Comparison of ENCODE assay signal across 19 cellular contexts in the genomic region with DNA sequence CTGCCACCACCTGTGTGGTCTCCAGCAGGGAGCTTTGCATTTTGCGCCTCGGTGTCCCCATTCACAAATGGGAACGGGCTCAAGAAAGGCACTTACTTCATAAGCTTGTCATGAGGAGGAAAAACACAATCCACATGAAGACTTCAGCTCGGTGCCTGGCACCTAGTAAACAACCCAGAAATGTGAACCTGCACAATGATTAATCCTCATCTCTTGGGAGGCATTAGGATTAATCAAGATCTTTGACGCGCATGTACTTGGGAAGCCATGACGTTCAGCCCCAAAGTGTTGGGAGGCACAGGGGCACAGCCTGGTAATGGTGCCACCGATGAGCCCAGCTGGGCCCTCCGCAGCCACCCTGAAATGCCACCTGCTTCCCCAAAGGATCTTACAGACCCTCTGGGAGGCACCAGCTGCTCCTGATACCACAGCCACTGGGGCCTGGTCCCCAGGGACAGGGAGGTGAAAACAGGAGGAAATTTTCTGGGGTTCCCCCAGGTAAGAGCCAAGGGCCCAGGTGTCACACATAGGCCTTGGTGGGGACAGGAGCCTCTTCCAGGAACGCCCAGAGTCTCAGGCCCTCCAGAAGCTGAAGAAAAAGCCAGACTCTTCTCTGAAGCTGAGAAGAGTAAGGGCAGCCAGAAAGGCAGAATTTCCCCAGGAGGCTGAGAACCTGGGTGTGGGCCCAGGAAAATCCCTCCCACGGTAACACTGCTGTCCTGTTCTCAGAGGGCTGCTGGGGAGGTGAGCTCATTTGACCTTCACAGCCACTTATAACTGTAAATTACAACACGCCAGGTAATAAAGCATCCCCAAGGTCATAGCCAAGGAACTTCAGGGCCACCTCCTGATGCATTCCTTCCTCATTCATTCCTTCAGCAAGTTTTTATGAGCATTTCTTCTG.
DNase-seq lines count a peak whose midpoint lies in the region; ATAC-seq and TF ChIP-seq lines count a peak whose summit lies in the region.
"Had no signal": no experiment of that assay in that cellular context is flagged by ENCODE, and none has a peak within 500 bp of the region (broad histone marks: within the 10 kb centered on the region; RNA-seq: fewer than 3 reads in every experiment).

No MANE protein-coding gene starts in this region.

- no peaks in the 10 kb centered on the region for H3K36me3 ChIP-seq in RWPE2 (ENCODE audit: low read depth)
- H3K36me3 ChIP-seq: adrenal gland, gastroesophageal sphincter, right lobe of liver, upper lobe of right lung had no signal

- no peak overlapping the region for H3K4me3 ChIP-seq in RWPE2 (ENCODE audit: severe bottlenecking)
- H3K4me3 ChIP-seq: A549, adrenal gland, gastroesophageal sphincter, right lobe of liver, upper lobe of right lung had no signal

- no peak for ATAC-seq in RWPE2 (ENCODE audit: low read depth)
- ATAC-seq in omental fat pad (ENCODE audit: low FRiP score): peak; percentile 21
- ATAC-seq in HG03378 (IDR thresholded peaks at IDR 0.05; ENCODE audit: unreplicated experiment): no peak
- ATAC-seq: A549; CD8-positive, alpha-beta T cell; gastroesophageal sphincter; natural killer cell treated with Interleukin-12 subunit alpha and Interleukin-12 subunit beta and Interleukin-15 and Interleukin-18, amount 100 ng/mL, for 72 hours; right lobe of liver; upper lobe of right lung had no signal

- H3K36me3 Mint-ChIP-seq in activated CD4-positive, alpha-beta memory T cell treated with anti-CD3 and anti-CD28 coated beads for 36 hours: no peaks in the 10 kb centered on the region
- H3K36me3 Mint-ChIP-seq in activated CD4-positive, alpha-beta memory T cell treated with anti-CD3 and anti-CD28 coated beads, Interleukin-2, amount 10 ng/mL, durations not matched to agents 7 days and 5 days (ENCODE audit: low read depth): no peaks in the 10 kb centered on the region
- H3K36me3 Mint-ChIP-seq: CD8-positive, alpha-beta T cell; natural killer cell treated with Interleukin-12 subunit alpha and Interleukin-12 subunit beta and Interleukin-15 and Interleukin-18, amount 100 ng/mL, for 72 hours had no signal

- no peaks in the 10 kb centered on the region for H3K27me3 ChIP-seq in RWPE2 (ENCODE audit: insufficient read depth, poor library complexity, severe bottlenecking)
- H3K27me3 ChIP-seq: adrenal gland, gastroesophageal sphincter, right lobe of liver, upper lobe of right lung had no signal

- H3K4me1 ChIP-seq in RWPE2 (ENCODE audit: insufficient read depth, poor library complexity, severe bottlenecking): peaks cover 24% of the 10 kb centered on the region
- H3K4me1 ChIP-seq: right lobe of liver had no signal

- no peaks in the 10 kb centered on the region for H3K9me3 Mint-ChIP-seq in activated CD4-positive, alpha-beta memory T cell treated with anti-CD3 and anti-CD28 coated beads for 36 hours
- no peaks in the 10 kb centered on the region for H3K9me3 Mint-ChIP-seq in activated CD4-positive, alpha-beta memory T cell treated with anti-CD3 and anti-CD28 coated beads, Interleukin-2, amount 10 ng/mL, durations not matched to agents 7 days and 5 days
- H3K9me3 Mint-ChIP-seq: CD8-positive, alpha-beta T cell; natural killer cell treated with Interleukin-12 subunit alpha and Interleukin-12 subunit beta and Interleukin-15 and Interleukin-18, amount 100 ng/mL, for 72 hours had no signal

- no peak overlapping the region for H3K4me3 Mint-ChIP-seq in activated CD4-positive, alpha-beta memory T cell treated with anti-CD3 and anti-CD28 coated beads for 36 hours
- no peak overlapping the region for H3K4me3 Mint-ChIP-seq in activated CD4-positive, alpha-beta memory T cell treated with anti-CD3 and anti-CD28 coated beads, Interleukin-2, amount 10 ng/mL, durations not matched to agents 7 days and 5 days
- H3K4me3 Mint-ChIP-seq: CD8-positive, alpha-beta T cell; natural killer cell treated with Interleukin-12 subunit alpha and Interleukin-12 subunit beta and Interleukin-15 and Interleukin-18, amount 100 ng/mL, for 72 hours had no signal

- no peak overlapping the region for H3K27ac Mint-ChIP-seq in activated CD4-positive, alpha-beta memory T cell treated with anti-CD3 and anti-CD28 coated beads for 36 hours
- H3K27ac Mint-ChIP-seq in activated CD4-positive, alpha-beta memory T cell treated with anti-CD3 and anti-CD28 coated beads, Interleukin-2, amount 10 ng/mL, durations not matched to agents 7 days and 5 days: no peak overlapping the region
- H3K27ac Mint-ChIP-seq: CD8-positive, alpha-beta T cell; natural killer cell treated with Interleukin-12 subunit alpha and Interleukin-12 subunit beta and Interleukin-15 and Interleukin-18, amount 100 ng/mL, for 72 hours had no signal

- no peaks in the 10 kb centered on the region for H3K27me3 Mint-ChIP-seq in activated CD4-positive, alpha-beta memory T cell treated with anti-CD3 and anti-CD28 coated beads for 36 hours
- no peaks in the 10 kb centered on the region for H3K27me3 Mint-ChIP-seq in activated CD4-positive, alpha-beta memory T cell treated with anti-CD3 and anti-CD28 coated beads, Interleukin-2, amount 10 ng/mL, durations not matched to agents 7 days and 5 days
- H3K27me3 Mint-ChIP-seq: natural killer cell treated with Interleukin-12 subunit alpha and Interleukin-12 subunit beta and Interleukin-15 and Interleukin-18, amount 100 ng/mL, for 72 hours had no signal

- TF ChIP-seq CTCF in GM20000 (IDR thresholded peaks at IDR 0.05; ENCODE audit: extremely low read depth, missing control alignments) (no peak), RWPE2 (IDR thresholded peaks at IDR 0.05; ENCODE audit: poor library complexity, severe bottlenecking) (no peak), omental fat pad (IDR thresholded peaks at IDR 0.05) (no peak)

- intact Hi-C loops in activated CD4-positive, alpha-beta memory T cell treated with anti-CD3 and anti-CD28 coated beads for 36 hours (cut with micrococcal nuclease): loop anchor here (10.0 kb wide), 1 partner anchor 466 kb away; no protein-coding TSS in a partner anchor

- H3K27ac ChIP-seq in RWPE2 (ENCODE audit: poor library complexity, severe bottlenecking): peak overlapping the region; percentile 92
- H3K27ac ChIP-seq: right lobe of liver, upper lobe of right lung had no signal

- no peaks in the 10 kb centered on the region for H3K9me3 ChIP-seq in RWPE2 (ENCODE audit: severe bottlenecking)
- H3K9me3 ChIP-seq: adrenal gland, gastroesophageal sphincter, right lobe of liver, upper lobe of right lung had no signal

- POLR2A ChIA-PET in activated CD4-positive, alpha-beta memory T cell treated with anti-CD3 and anti-CD28 coated beads for 36 hours (lab: Charles Lee): no interaction called here
- POLR2A ChIA-PET in activated CD4-positive, alpha-beta memory T cell treated with anti-CD3 and anti-CD28 coated beads, Interleukin-2, amount 10 ng/mL, durations not matched to agents 7 days and 5 days (lab: Charles Lee): no interaction called here

- DNase-seq in activated CD4-positive, alpha-beta memory T cell treated with anti-CD3 and anti-CD28 coated beads for 36 hours: peak; percentile 18
- DNase-seq in activated CD4-positive, alpha-beta memory T cell treated with anti-CD3 and anti-CD28 coated beads, Interleukin-2, amount 10 ng/mL, durations not matched to agents 7 days and 5 days: no peak
- DNase-seq in GM20000 (ENCODE audit: low spot score) (peak; percentile 55), RWPE2 (ENCODE audit: low spot score) (no peak), omental fat pad (ENCODE audit: low spot score) (no peak), UCSD-AML1 (lab: John Stamatoyannopoulos, UW; ENCODE audit: unreplicated experiment) (no peak), glomerular visceral epithelial cell (ENCODE audit: extremely low spot score) (no peak)
- DNase-seq: activated CD4-positive, alpha-beta T cell treated with anti-CD3 and anti-CD28 coated beads for 4 hours; adrenal gland; CD8-positive, alpha-beta T cell; NCI-H345; right lobe of liver; stimulated activated CD4-positive, alpha-beta T cell treated with anti-CD3 and anti-CD28 coated beads, Interleukin-4, amount 100 ng/mL, for 1 hour; T-helper 9 cell; upper lobe of right lung had no signal

- H3K4me1 Mint-ChIP-seq in activated CD4-positive, alpha-beta memory T cell treated with anti-CD3 and anti-CD28 coated beads for 36 hours (ENCODE audit: low read depth): peaks cover 40% of the 10 kb centered on the region
- H3K4me1 Mint-ChIP-seq in activated CD4-positive, alpha-beta memory T cell treated with anti-CD3 and anti-CD28 coated beads, Interleukin-2, amount 10 ng/mL, durations not matched to agents 7 days and 5 days: peaks cover 38% of the 10 kb centered on the region

- CTCF ChIA-PET in activated CD4-positive, alpha-beta memory T cell treated with anti-CD3 and anti-CD28 coated beads for 36 hours (lab: Charles Lee): interaction anchor here (1.4 kb wide), 1 partner anchor 9 kb away, joined by 4 read pairs; no protein-coding TSS in a partner anchor
- CTCF ChIA-PET in activated CD4-positive, alpha-beta memory T cell treated with anti-CD3 and anti-CD28 coated beads, Interleukin-2, amount 10 ng/mL, durations not matched to agents 7 days and 5 days (lab: Charles Lee): no interaction called here

Comparison
In these comparisons a context has a peak if more than half of its experiments do, and no peak if none do; other contexts are left out.
1. DNase-seq: peak in activated CD4-positive, alpha-beta memory T cell treated with anti-CD3 and anti-CD28 coated beads for 36 hours (single experiment) and GM20000 (single experiment); none in activated CD4-positive, alpha-beta memory T cell treated with anti-CD3 and anti-CD28 coated beads, Interleukin-2, amount 10 ng/mL, durations not matched to agents 7 days and 5 days (single experiment), RWPE2 (single experiment), omental fat pad (single experiment), UCSD-AML1 (single experiment) and glomerular visceral epithelial cell (single experiment).